In genomic region chr15:42149493-42150245, GRCh38 we compare ENCODE assay signal across 14 cellular contexts. TPM values are rescaled to one million over a fixed set of nuclear protein-coding genes. Genes with fewer than 3 reads are reported as not detected.
"Had no signal": no experiment of that assay in that cellular context is flagged by ENCODE, and none has a peak within 500 bp of the region (broad histone marks: within the 10 kb centered on the region; RNA-seq: fewer than 3 reads in every experiment).

No MANE protein-coding gene starts in this region.

- H3K27me3 ChIP-seq: testis had no signal

- H3K27me3 Mint-ChIP-seq: activated CD4-positive, alpha-beta memory T cell treated with anti-CD3 and anti-CD28 coated beads, Interleukin-2, amount 10 ng/mL, durations not matched to agents 7 days and 5 days had no signal

- H3K27ac Mint-ChIP-seq: activated CD4-positive, alpha-beta memory T cell treated with anti-CD3 and anti-CD28 coated beads, Interleukin-2, amount 10 ng/mL, durations not matched to agents 7 days and 5 days; activated naive CD4-positive, alpha-beta T cell treated with anti-CD3 and anti-CD28 coated beads for 36 hours had no signal

- H3K4me1 ChIP-seq: testis had no signal

- H3K27ac ChIP-seq: testis had no signal

- H3K4me3 Mint-ChIP-seq: activated CD4-positive, alpha-beta memory T cell treated with anti-CD3 and anti-CD28 coated beads, Interleukin-2, amount 10 ng/mL, durations not matched to agents 7 days and 5 days; activated naive CD4-positive, alpha-beta T cell treated with anti-CD3 and anti-CD28 coated beads for 36 hours; central memory CD8-positive, alpha-beta T cell; nephron had no signal

- H3K4me3 ChIP-seq: testis had no signal

- DNase-seq: activated CD4-positive, alpha-beta memory T cell treated with anti-CD3 and anti-CD28 coated beads, Interleukin-2, amount 10 ng/mL, durations not matched to agents 7 days and 5 days; activated CD4-positive, CD25-positive, alpha-beta regulatory T cell treated with anti-CD3 and anti-CD28 coated beads, Interleukin-2, amount 50 U/mL, for 72 hours; activated naive CD4-positive, alpha-beta T cell treated with anti-CD3 and anti-CD28 coated beads for 36 hours; dermis blood vessel endothelial cell; erythroblast; stimulated activated CD4-positive, alpha-beta T cell treated with anti-CD3 and anti-CD28 coated beads, Interleukin-2, amount 100 ng/mL, for 48 hours; stimulated activated naive CD4-positive, alpha-beta T cell treated with Interleukin-2 at 50 U/mL for 16 hours; testis had no signal

- H3K9me3 ChIP-seq: testis had no signal

- H3K9me3 Mint-ChIP-seq: activated CD4-positive, alpha-beta memory T cell treated with anti-CD3 and anti-CD28 coated beads, Interleukin-2, amount 10 ng/mL, durations not matched to agents 7 days and 5 days; activated naive CD4-positive, alpha-beta T cell treated with anti-CD3 and anti-CD28 coated beads for 36 hours; central memory CD8-positive, alpha-beta T cell; nephron had no signal

- H3K4me1 Mint-ChIP-seq: activated CD4-positive, alpha-beta memory T cell treated with anti-CD3 and anti-CD28 coated beads, Interleukin-2, amount 10 ng/mL, durations not matched to agents 7 days and 5 days; central memory CD8-positive, alpha-beta T cell had no signal

RNA-seq across cellular contexts. Expression of gene PLA2G4F, which starts 6.8 kb away (rescaled TPM):
- total RNA-seq: activated CD4-positive, alpha-beta memory T cell treated with anti-CD3 and anti-CD28 coated beads, Interleukin-2, amount 10 ng/mL, durations not matched to agents 7 days and 5 days; activated naive CD4-positive, alpha-beta T cell treated with anti-CD3 and anti-CD28 coated beads for 36 hours; dermis blood vessel endothelial cell; lung microvascular endothelial cell; osteoblast; T-helper 2 cell treated with Interferon-gamma antibody and Interleukin-4, amounts not matched to agents 100 ng/mL and 5 ng/mL, for 36 hours had no signal

RNA-seq across cellular contexts. Expression of gene PLA2G4D, which starts 55.3 kb away (rescaled TPM):
- total RNA-seq: activated CD4-positive, alpha-beta memory T cell treated with anti-CD3 and anti-CD28 coated beads, Interleukin-2, amount 10 ng/mL, durations not matched to agents 7 days and 5 days; activated naive CD4-positive, alpha-beta T cell treated with anti-CD3 and anti-CD28 coated beads for 36 hours; lung microvascular endothelial cell; osteoblast; T-helper 2 cell treated with Interferon-gamma antibody and Interleukin-4, amounts not matched to agents 100 ng/mL and 5 ng/mL, for 36 hours; urinary bladder had no signal
